Comparison of ENCODE assay signal across 15 cellular contexts in the genomic region with DNA sequence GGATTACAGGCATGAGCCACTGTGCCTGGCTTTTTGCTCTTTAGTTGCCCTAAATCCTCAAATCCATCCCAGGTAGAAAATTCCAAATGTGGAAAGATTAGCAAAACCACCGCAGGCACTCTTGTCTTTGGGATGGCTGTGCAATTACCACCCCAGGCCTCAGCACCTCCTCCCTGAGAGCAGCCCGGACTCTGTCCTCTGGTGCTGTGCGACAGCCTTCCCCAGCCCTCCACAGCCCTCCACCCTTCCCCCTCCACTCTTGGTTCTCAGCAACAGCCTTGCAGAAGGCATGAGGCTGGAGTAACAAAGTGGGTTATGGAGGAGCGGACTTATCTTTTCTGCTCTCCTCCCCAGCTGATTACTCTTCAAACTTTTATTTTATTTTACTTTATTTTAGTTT. TPM values are rescaled to one million over a fixed set of nuclear protein-coding genes. Genes with fewer than 3 reads are reported as not detected.
DNase-seq lines count a peak whose midpoint lies in the region; ATAC-seq and TF ChIP-seq lines count a peak whose summit lies in the region.
"Had no signal": no experiment of that assay in that cellular context is flagged by ENCODE, and none has a peak within 500 bp of the region (broad histone marks: within the 10 kb centered on the region; RNA-seq: fewer than 3 reads in every experiment).

No MANE protein-coding gene starts in this region.

- H3K4me3 Mint-ChIP-seq in brain (peak overlapping the region in 3 of 5 experiments; percentile 16 to 46 (median 18)), progenitor cell of endocrine pancreas (ENCODE audit: low read depth) (no peak overlapping the region)
- H3K4me3 Mint-ChIP-seq in activated CD4-positive, alpha-beta memory T cell treated with anti-CD3 and anti-CD28 coated beads for 36 hours, result no peak overlapping the region
- H3K4me3 Mint-ChIP-seq: CD4-positive, alpha-beta memory T cell; H9 had no signal

- WGBS in hepatocyte (ENCODE audit: low lambda C conversion rate, missing lambda C conversion rate), result 70% methylated on average over 3 of the region's 4 CpGs

- H3K4me2 ChIP-seq in hepatocyte (no peak overlapping the region), PC-3 (ENCODE audit: low read length) (no peak overlapping the region)

- H3K9me3 Mint-ChIP-seq in brain (no peaks in the 10 kb centered on the region), progenitor cell of endocrine pancreas (ENCODE audit: low read depth) (no peaks in the 10 kb centered on the region)
- no peaks in the 10 kb centered on the region for H3K9me3 Mint-ChIP-seq in activated CD4-positive, alpha-beta memory T cell treated with anti-CD3 and anti-CD28 coated beads for 36 hours
- H3K9me3 Mint-ChIP-seq: CD4-positive, alpha-beta memory T cell; H9 had no signal

- DNase-seq in HuH-7 (ENCODE audit: low spot score) (peak; percentile 56), hepatocyte (ENCODE audit: low spot score) (peak; percentile 34), progenitor cell of endocrine pancreas (ENCODE audit: low spot score, unreplicated experiment) (no peak), iPS-NIHi7 (ENCODE audit: extremely low spot score) (no peak), SIG-M5 treated with dmso at 0.1 percent for 504 hours (lab: John Stamatoyannopoulos, UW; ENCODE audit: unreplicated experiment) (no peak), PC-3 (no peak)
- no peak for DNase-seq in activated CD4-positive, alpha-beta memory T cell treated with anti-CD3 and anti-CD28 coated beads for 36 hours
- DNase-seq: BE2C; CD4-positive, alpha-beta memory T cell; DMS79; GM23248; H9 had no signal

- H3K9me2 ChIP-seq in hepatocyte (replicated peaks; ENCODE audit: insufficient read depth) (no peaks in the 10 kb centered on the region), PC-3 (replicated peaks; ENCODE audit: low read length) (no peaks in the 10 kb centered on the region)

- POLR2A ChIA-PET in activated CD4-positive, alpha-beta memory T cell treated with anti-CD3 and anti-CD28 coated beads for 36 hours (lab: Charles Lee), result interaction anchor here (0.6 kb wide), 1 partner anchor 710 kb away, joined by 3 read pairs; no protein-coding TSS in a partner anchor
- POLR2A ChIA-PET in PC-3 (lab: Charles Lee; ENCODE audit: unreplicated experiment), result no interaction called here

- H3K36me3 ChIP-seq in hepatocyte (replicated peaks; ENCODE audit: insufficient read depth, low read depth) (no peaks in the 10 kb centered on the region), PC-3 (ENCODE audit: low read depth, low read length) (no peaks in the 10 kb centered on the region)
- H3K36me3 ChIP-seq: BE2C had no signal

- no TSS peak for BruUV-seq in PC-3 (replicated peaks; lab: Mats Ljungman, UMichigan)

- H4K20me1 ChIP-seq in hepatocyte (ENCODE audit: insufficient read depth, poor library complexity, severe bottlenecking), result no peaks in the 10 kb centered on the region
- H4K20me1 ChIP-seq in PC-3 (ENCODE audit: low read length), result no peaks in the 10 kb centered on the region

- H3K9me3 ChIP-seq in hepatocyte (ENCODE audit: low read depth) (no peaks in the 10 kb centered on the region), PC-3 (ENCODE audit: low read length) (no peaks in the 10 kb centered on the region)
- H3K9me3 ChIP-seq: BE2C had no signal

- CTCF ChIA-PET in activated CD4-positive, alpha-beta memory T cell treated with anti-CD3 and anti-CD28 coated beads for 36 hours (lab: Charles Lee), result no interaction called here
- CTCF ChIA-PET in PC-3 (lab: Charles Lee), result no interaction called here

- no peaks in the 10 kb centered on the region for H3K27me3 Mint-ChIP-seq in brain
- no peaks in the 10 kb centered on the region for H3K27me3 Mint-ChIP-seq in progenitor cell of endocrine pancreas
- H3K27me3 Mint-ChIP-seq in activated CD4-positive, alpha-beta memory T cell treated with anti-CD3 and anti-CD28 coated beads for 36 hours, result no peaks in the 10 kb centered on the region
- H3K27me3 Mint-ChIP-seq: CD4-positive, alpha-beta memory T cell had no signal

- H3K36me3 Mint-ChIP-seq in brain, result peaks cover 25% of the 10 kb centered on the region
- H3K36me3 Mint-ChIP-seq in progenitor cell of endocrine pancreas (ENCODE audit: insufficient read depth), result peaks cover 9% of the 10 kb centered on the region
- peaks cover 8% of the 10 kb centered on the region for H3K36me3 Mint-ChIP-seq in activated CD4-positive, alpha-beta memory T cell treated with anti-CD3 and anti-CD28 coated beads for 36 hours

- no peaks in the 10 kb centered on the region for H3F3A ChIP-seq in PC-3 (ENCODE audit: low read length, unreplicated experiment)

- H3K27ac Mint-ChIP-seq in brain, result peak overlapping the region; percentile 88 to 98 (median 93)
- peak overlapping the region; percentile 56 for H3K27ac Mint-ChIP-seq in progenitor cell of endocrine pancreas
- no peak overlapping the region for H3K27ac Mint-ChIP-seq in activated CD4-positive, alpha-beta memory T cell treated with anti-CD3 and anti-CD28 coated beads for 36 hours
- H3K27ac Mint-ChIP-seq: CD4-positive, alpha-beta memory T cell had no signal

- intact Hi-C loops in activated CD4-positive, alpha-beta memory T cell treated with anti-CD3 and anti-CD28 coated beads for 36 hours (cut with micrococcal nuclease), result no loop called here
- intact Hi-C loops in PC-3 (cut with micrococcal nuclease), result no loop called here

- H3K4me3 ChIP-seq in hepatocyte (no peak overlapping the region), PC-3 (ENCODE audit: low read length) (no peak overlapping the region)
- H3K4me3 ChIP-seq: GM12878, GM23248 had no signal

- H3K4me1 ChIP-seq in hepatocyte (ENCODE audit: insufficient read depth), result peaks cover 7% of the 10 kb centered on the region
- H3K4me1 ChIP-seq in PC-3 (ENCODE audit: insufficient read depth, low read length), result no peaks in the 10 kb centered on the region

- H3K79me2 ChIP-seq in hepatocyte (no peaks in the 10 kb centered on the region), PC-3 (ENCODE audit: low read length) (no peaks in the 10 kb centered on the region)

- TF ChIP-seq CTCF in brain (conservative IDR thresholded peaks at IDR 0.05) (no peak), hepatocyte (IDR thresholded peaks at IDR 0.05; ENCODE audit: poor library complexity) (no peak), progenitor cell of endocrine pancreas (IDR thresholded peaks at IDR 0.05; ENCODE audit: unreplicated experiment) (no peak), PC-3 (conservative IDR thresholded peaks at IDR 0.05; ENCODE audit: low read depth, low read length) (no peak)

- H3K4me1 Mint-ChIP-seq in brain, result peaks cover 40% of the 10 kb centered on the region
- H3K4me1 Mint-ChIP-seq in progenitor cell of endocrine pancreas (ENCODE audit: low read depth), result peaks cover 9% of the 10 kb centered on the region
- H3K4me1 Mint-ChIP-seq in activated CD4-positive, alpha-beta memory T cell treated with anti-CD3 and anti-CD28 coated beads for 36 hours (ENCODE audit: low read depth), result no peaks in the 10 kb centered on the region
- H3K4me1 Mint-ChIP-seq: CD4-positive, alpha-beta memory T cell had no signal

- no peak for ATAC-seq in PC-3
- ATAC-seq: GM12878 had no signal

- H2AFZ ChIP-seq in hepatocyte (no peak overlapping the region), PC-3 (ENCODE audit: low read length) (no peak overlapping the region)
- H2AFZ ChIP-seq: GM23248 had no signal

- peak overlapping the region; percentile 8 for H3K27ac ChIP-seq in hepatocyte
- H3K27ac ChIP-seq in PC-3 (ENCODE audit: low read length), result no peak overlapping the region
- H3K27ac ChIP-seq: C4-2B, GM23248 had no signal

- H3K27me3 ChIP-seq in hepatocyte (no peaks in the 10 kb centered on the region), PC-3 (ENCODE audit: low read length) (no peaks in the 10 kb centered on the region)
- H3K27me3 ChIP-seq: BE2C had no signal

- H3K9ac ChIP-seq in PC-3 (ENCODE audit: low read length), result no peak overlapping the region
- H3K9ac ChIP-seq: GM23248 had no signal

RNA-seq across cellular contexts. Expression of a gene that starts 44.7 kb away (rescaled TPM):
- polyA plus RNA-seq in brain (ENCODE audit: insufficient read depth, low read depth, low replicate concordance) (285 TPM), hepatocyte (122 and 135 TPM in 2 replicates)
- total RNA-seq in hepatocyte (80.7 and 87.0 TPM in 2 replicates), progenitor cell of endocrine pancreas (105 and 111 TPM in 2 replicates), PC-3 (2014; rRNA removed) (75.0 and 95.7 TPM in 2 replicates)
- 100 to 1,000 TPM; 137 to 142 TPM for total RNA-seq in activated CD4-positive, alpha-beta memory T cell treated with anti-CD3 and anti-CD28 coated beads for 36 hours

Comparison
In these comparisons a context has a peak if more than half of its experiments do, and no peak if none do; other contexts are left out.
1. DNase-seq: peak in HuH-7 (single experiment) and hepatocyte (single experiment); none in progenitor cell of endocrine pancreas (single experiment), activated CD4-positive, alpha-beta memory T cell treated with anti-CD3 and anti-CD28 coated beads for 36 hours (single experiment), iPS-NIHi7 (single experiment), SIG-M5 treated with dmso at 0.1 percent for 504 hours (single experiment) and PC-3 (single experiment).
2. H3K4me3 Mint-ChIP-seq: peak in brain (3 of 5); none in progenitor cell of endocrine pancreas (single experiment) and activated CD4-positive, alpha-beta memory T cell treated with anti-CD3 and anti-CD28 coated beads for 36 hours (single experiment).